In genomic region chr5:136035837-136036236, GRCh38 we compare ENCODE assay signal across 1 cellular context.
TF ChIP-seq lines count a peak whose summit lies in the region.

No MANE protein-coding gene starts in this region.

TF ChIP-seq in HepG2, 621 proteins besides CTCF, POLR2A, EP300 and RAD21:
- 0 out of 2 replicates have a peak, but pooled peaks have one; percentile 28 for TF ChIP-seq POLR2G (IDR thresholded peaks at IDR 0.05; ENCODE audit: low read depth, low read length)
- TF ChIP-seq MTERF4 (CRISPR knock-in tag; IDR thresholded peaks at IDR 0.05), result no peak
